17 cellular contexts compared by ENCODE assay signal in the genomic region with DNA sequence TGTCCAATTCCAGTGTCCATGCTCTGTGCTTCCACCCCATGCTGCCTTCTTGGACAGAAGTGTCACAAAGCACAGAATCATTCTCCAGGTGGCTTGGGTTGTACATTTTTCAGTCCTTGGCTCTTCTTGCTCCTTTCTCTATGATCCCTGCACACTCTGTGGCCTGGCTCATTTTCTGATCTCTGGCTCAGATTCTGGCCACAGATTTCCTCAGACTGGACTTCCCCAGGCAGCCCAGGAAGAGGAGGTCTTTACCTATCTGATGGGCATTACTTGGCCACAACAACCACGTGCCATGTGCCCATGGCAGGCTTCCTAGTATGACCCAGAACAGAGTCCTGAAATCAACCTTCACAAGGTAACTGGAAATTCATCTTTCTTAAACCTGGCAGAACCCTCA. TPM values are rescaled to one million over a fixed set of nuclear protein-coding genes. Genes with fewer than 3 reads are reported as not detected.
DNase-seq lines count a peak whose midpoint lies in the region; ATAC-seq and TF ChIP-seq lines count a peak whose summit lies in the region.
"Had no signal": no experiment of that assay in that cellular context is flagged by ENCODE, and none has a peak within 500 bp of the region (broad histone marks: within the 10 kb centered on the region; RNA-seq: fewer than 3 reads in every experiment).

No MANE protein-coding gene starts in this region.

- H3K4me3 Mint-ChIP-seq in activated T-cell treated with anti-CD3 and anti-CD28 coated beads, Interleukin-2, amount 50 U/mL, for 72 hours: peak overlapping the region in 1 of 2 donors; percentile 3
- no peak overlapping the region for H3K4me3 Mint-ChIP-seq in T-helper 17 cell
- no peak overlapping the region for H3K4me3 Mint-ChIP-seq in effector memory CD8-positive, alpha-beta T cell
- H3K4me3 Mint-ChIP-seq in stimulated activated effector memory CD8-positive, alpha-beta T cell treated with anti-CD3 and anti-CD28 coated beads, Interleukin-12 subunit alpha, Interleukin-12 subunit beta, amount 100 ng/mL, for 72 hours: no peak overlapping the region
- H3K4me3 Mint-ChIP-seq: IgD-negative memory B cell had no signal

- H3K9me3 ChIP-seq in T-helper 17 cell (ENCODE audit: control insufficient read depth, low read length, poor library complexity, severe bottlenecking) (no peaks in the 10 kb centered on the region), right atrium auricular region (peaks cover 0 to 8% of the 10 kb centered on the region in 2 donors)
- H3K9me3 ChIP-seq: HAP-1 had no signal

- no peaks in the 10 kb centered on the region for H3K27me3 ChIP-seq in right atrium auricular region

- peaks cover 59% of the 10 kb centered on the region for H3K4me1 Mint-ChIP-seq in activated T-cell treated with anti-CD3 and anti-CD28 coated beads, Interleukin-2, amount 50 U/mL, for 72 hours (ENCODE audit: low read depth)
- H3K4me1 Mint-ChIP-seq in T-helper 17 cell: peaks cover 40% of the 10 kb centered on the region
- H3K4me1 Mint-ChIP-seq in effector memory CD8-positive, alpha-beta T cell (ENCODE audit: low read depth in 2 of 2): peaks cover 56 to 74% of the 10 kb centered on the region in 2 donors
- H3K4me1 Mint-ChIP-seq in stimulated activated effector memory CD8-positive, alpha-beta T cell treated with anti-CD3 and anti-CD28 coated beads, Interleukin-12 subunit alpha, Interleukin-12 subunit beta, amount 100 ng/mL, for 72 hours: peaks cover 70% of the 10 kb centered on the region
- H3K4me1 Mint-ChIP-seq: IgD-negative memory B cell had no signal

- H3K4me3 ChIP-seq in right atrium auricular region: no peak overlapping the region
- H3K4me3 ChIP-seq: GM12878, HAP-1 had no signal

- DNase-seq in activated T-cell treated with anti-CD3 and anti-CD28 coated beads, Interleukin-2, amount 50 U/mL, for 72 hours: no peak
- DNase-seq in activated T-cell treated with anti-CD3 and anti-CD28 coated beads for 4 hours (no peak), T-helper 17 cell (no peak), right atrium auricular region (ENCODE audit: low spot score) (no peak), sciatic nerve (ENCODE audit: low spot score) (no peak)
- no peak for DNase-seq in effector memory CD8-positive, alpha-beta T cell
- no peak for DNase-seq in stimulated activated effector memory CD8-positive, alpha-beta T cell treated with anti-CD3 and anti-CD28 coated beads, Interleukin-12 subunit alpha, Interleukin-12 subunit beta, amount 100 ng/mL, for 72 hours (ENCODE audit: low spot score in 2 of 2)
- DNase-seq in activated naive CD4-positive, alpha-beta T cell treated with Interleukin-2 at 50 U/mL for 16 hours: no peak
- DNase-seq: Calu3, MV-4-11, NCI-H1417 treated with DMSO at 0.1 percent for 48 hours, NCI-H2029 treated with DMSO at 0.1 percent for 48 hours, NCI-H524 had no signal

- H3K9me3 Mint-ChIP-seq in activated T-cell treated with anti-CD3 and anti-CD28 coated beads, Interleukin-2, amount 50 U/mL, for 72 hours: peaks cover 4 to 9% of the 10 kb centered on the region in 2 donors
- H3K9me3 Mint-ChIP-seq in effector memory CD8-positive, alpha-beta T cell: peaks cover 3 to 6% of the 10 kb centered on the region in 2 donors
- peaks cover 6% of the 10 kb centered on the region for H3K9me3 Mint-ChIP-seq in stimulated activated effector memory CD8-positive, alpha-beta T cell treated with anti-CD3 and anti-CD28 coated beads, Interleukin-12 subunit alpha, Interleukin-12 subunit beta, amount 100 ng/mL, for 72 hours

- H3K4me1 ChIP-seq in right atrium auricular region: no peaks in the 10 kb centered on the region
- H3K4me1 ChIP-seq: HAP-1 had no signal

- TF ChIP-seq CTCF in right atrium auricular region (IDR thresholded peaks at IDR 0.05): no peak

- H3K27ac ChIP-seq in right atrium auricular region: no peak overlapping the region
- H3K27ac ChIP-seq: C4-2B had no signal

- peak overlapping the region; percentile 22 for H3K27ac Mint-ChIP-seq in activated T-cell treated with anti-CD3 and anti-CD28 coated beads, Interleukin-2, amount 50 U/mL, for 72 hours
- peak overlapping the region; percentile 6 for H3K27ac Mint-ChIP-seq in T-helper 17 cell
- peak overlapping the region; percentile 85 to 89 for H3K27ac Mint-ChIP-seq in effector memory CD8-positive, alpha-beta T cell
- H3K27ac Mint-ChIP-seq in stimulated activated effector memory CD8-positive, alpha-beta T cell treated with anti-CD3 and anti-CD28 coated beads, Interleukin-12 subunit alpha, Interleukin-12 subunit beta, amount 100 ng/mL, for 72 hours: peak overlapping the region; percentile 74
- H3K27ac Mint-ChIP-seq: IgD-negative memory B cell had no signal

- no peaks in the 10 kb centered on the region for H3K36me3 ChIP-seq in right atrium auricular region
- H3K36me3 ChIP-seq: HAP-1 had no signal

- H3K36me3 Mint-ChIP-seq in activated T-cell treated with anti-CD3 and anti-CD28 coated beads, Interleukin-2, amount 50 U/mL, for 72 hours (ENCODE audit: insufficient read depth in 2 of 2): peaks cover 4 to 6% of the 10 kb centered on the region in 2 donors
- H3K36me3 Mint-ChIP-seq in T-helper 17 cell (ENCODE audit: low read depth): peaks cover 2% of the 10 kb centered on the region
- peaks cover 8% of the 10 kb centered on the region for H3K36me3 Mint-ChIP-seq in effector memory CD8-positive, alpha-beta T cell (ENCODE audit: insufficient read depth)
- H3K36me3 Mint-ChIP-seq in stimulated activated effector memory CD8-positive, alpha-beta T cell treated with anti-CD3 and anti-CD28 coated beads, Interleukin-12 subunit alpha, Interleukin-12 subunit beta, amount 100 ng/mL, for 72 hours: no peaks in the 10 kb centered on the region

- intact Hi-C loops in sciatic nerve (cut with DNase I): no loop called here

- no peaks in the 10 kb centered on the region for H3K27me3 Mint-ChIP-seq in activated T-cell treated with anti-CD3 and anti-CD28 coated beads, Interleukin-2, amount 50 U/mL, for 72 hours (ENCODE audit: low read depth)
- no peaks in the 10 kb centered on the region for H3K27me3 Mint-ChIP-seq in T-helper 17 cell
- H3K27me3 Mint-ChIP-seq in effector memory CD8-positive, alpha-beta T cell: no peaks in the 10 kb centered on the region

- ATAC-seq in activated T-cell treated with anti-CD3 and anti-CD28 coated beads, Interleukin-2, amount 50 U/mL, for 72 hours (replicated peaks in 1 of 2): peak in 1 of 2 donors; percentile 9
- ATAC-seq in T-helper 17 cell (no peak), sciatic nerve (no peak)
- no peak for ATAC-seq in effector memory CD8-positive, alpha-beta T cell (replicated peaks)
- ATAC-seq in stimulated activated effector memory CD8-positive, alpha-beta T cell treated with anti-CD3 and anti-CD28 coated beads, Interleukin-12 subunit alpha, Interleukin-12 subunit beta, amount 100 ng/mL, for 72 hours: no peak
- ATAC-seq: GM12878 had no signal

RNA-seq across cellular contexts. Expression of gene SYTL2, which starts 27.2 kb away (rescaled TPM):
- total RNA-seq in activated T-cell treated with anti-CD3 and anti-CD28 coated beads, Interleukin-2, amount 50 U/mL, for 72 hours: 10 to 100 TPM; 34.4 to 40.1 TPM
- total RNA-seq in T-helper 17 cell: 10 to 100 TPM; 50.0 to 58.8 TPM
- 10 to 100 TPM in 1 of 2 donors, 1 to 10 TPM in 1; 5.0 to 12.1 TPM for total RNA-seq in right atrium auricular region
- total RNA-seq in sciatic nerve: 24.6 TPM

Comparison
In these comparisons a context has a peak if more than half of its experiments do, and no peak if none do; other contexts are left out.
1. H3K27ac Mint-ChIP-seq: peak in every context shown above with its lines; median percentile 87 in effector memory CD8-positive, alpha-beta T cell; 74 in stimulated activated effector memory CD8-positive, alpha-beta T cell treated with anti-CD3 and anti-CD28 coated beads, Interleukin-12 subunit alpha, Interleukin-12 subunit beta, amount 100 ng/mL, for 72 hours; 22 in activated T-cell treated with anti-CD3 and anti-CD28 coated beads, Interleukin-2, amount 50 U/mL, for 72 hours; 6 in T-helper 17 cell.